ENCODE assay signal across 28 cellular contexts in genomic region chr19:24064175-24064574, GRCh38.
"Had no signal": no experiment of that assay in that cellular context is flagged by ENCODE, and none has a peak within 500 bp of the region (broad histone marks: within the 10 kb centered on the region; RNA-seq: fewer than 3 reads in every experiment).

No MANE protein-coding gene starts in this region.

- H2AFZ ChIP-seq: neural progenitor cell, parathyroid adenoma had no signal

- H3K4me1 ChIP-seq: neural progenitor cell, psoas muscle, spleen, suprapubic skin, testis, tibial artery, transverse colon, uterus had no signal

- H3K9ac ChIP-seq: neural progenitor cell, parathyroid adenoma had no signal

- DNase-seq: naive thymus-derived CD4-positive, alpha-beta T cell; natural killer cell; occipital lobe; ovary; posterior cingulate gyrus; psoas muscle; right cardiac atrium; spleen; stimulated activated CD4-positive, alpha-beta T cell treated with anti-CD3 and anti-CD28 coated beads, Interleukin-12 subunit alpha, Interleukin-12 subunit beta, amount 100 ng/mL, for 4 hours; stimulated activated CD4-positive, alpha-beta T cell treated with anti-CD3 and anti-CD28 coated beads, Interleukin-1b, Interleukin-23, amount 100 ng/mL, for 48 hours; stimulated activated CD4-positive, alpha-beta T cell treated with anti-CD3 and anti-CD28 coated beads, Interleukin-4, amount 100 ng/mL, for 1 hour; stimulated activated CD4-positive, alpha-beta T cell treated with anti-CD3 and anti-CD28 coated beads, Interleukin-4, amount 100 ng/mL, for 4 hours; stimulated activated CD8-positive, alpha-beta memory T cell treated with anti-CD3 and anti-CD28 coated beads, Interleukin-4, amount 100 ng/mL, for 48 hours; stimulated activated naive CD4-positive, alpha-beta T cell; stimulated activated naive CD8-positive, alpha-beta T cell treated with anti-CD3 and anti-CD28 coated beads, Interleukin-15, amount 100 ng/mL, for 72 hours; stimulated activated naive CD8-positive, alpha-beta T cell treated with anti-CD3 and anti-CD28 coated beads, Interleukin-15, Interleukin-2, amounts not matched to agents 100 U/mL and 50 U/mL, for 24 hours; substantia nigra; testis; tibial artery; transverse colon; uterus had no signal

- H3K9me3 ChIP-seq: ovary, psoas muscle, spleen, suprapubic skin, testis, tibial artery, transverse colon, uterus had no signal

- ATAC-seq: naive thymus-derived CD4-positive, alpha-beta T cell; natural killer cell; psoas muscle; right cardiac atrium; sciatic nerve; stimulated activated memory B cell treated with anti-CD40 and anti-IgM and Interleukin-4, amounts not matched to agents 10 μg/mL and 1 μg/mL and 100 μg/mL, for 72 hours; stimulated activated naive CD8-positive, alpha-beta T cell treated with anti-CD3 and anti-CD28 coated beads, Interleukin-15, amount 100 ng/mL, for 72 hours; stimulated activated naive CD8-positive, alpha-beta T cell treated with anti-CD3 and anti-CD28 coated beads, Interleukin-15, Interleukin-2, amounts not matched to agents 100 U/mL and 50 U/mL, for 24 hours had no signal

- H3K4me2 ChIP-seq: neural progenitor cell, smooth muscle cell had no signal

- H3K27me3 ChIP-seq: neural progenitor cell, ovary, spleen, suprapubic skin, testis, tibial artery, transverse colon, uterus had no signal

- H3K4me3 ChIP-seq: neural progenitor cell, ovary, psoas muscle, skin epidermis, smooth muscle cell, spleen, suprapubic skin, testis, tibial artery, transverse colon, uterus had no signal

- H3K36me3 ChIP-seq: neural progenitor cell, ovary, uterus had no signal

- H3K27ac ChIP-seq: neural progenitor cell, ovary, parathyroid adenoma, psoas muscle, suprapubic skin, testis, tibial artery, transverse colon, uterus had no signal
